10 cellular contexts compared by ENCODE assay signal in the genomic region with DNA sequence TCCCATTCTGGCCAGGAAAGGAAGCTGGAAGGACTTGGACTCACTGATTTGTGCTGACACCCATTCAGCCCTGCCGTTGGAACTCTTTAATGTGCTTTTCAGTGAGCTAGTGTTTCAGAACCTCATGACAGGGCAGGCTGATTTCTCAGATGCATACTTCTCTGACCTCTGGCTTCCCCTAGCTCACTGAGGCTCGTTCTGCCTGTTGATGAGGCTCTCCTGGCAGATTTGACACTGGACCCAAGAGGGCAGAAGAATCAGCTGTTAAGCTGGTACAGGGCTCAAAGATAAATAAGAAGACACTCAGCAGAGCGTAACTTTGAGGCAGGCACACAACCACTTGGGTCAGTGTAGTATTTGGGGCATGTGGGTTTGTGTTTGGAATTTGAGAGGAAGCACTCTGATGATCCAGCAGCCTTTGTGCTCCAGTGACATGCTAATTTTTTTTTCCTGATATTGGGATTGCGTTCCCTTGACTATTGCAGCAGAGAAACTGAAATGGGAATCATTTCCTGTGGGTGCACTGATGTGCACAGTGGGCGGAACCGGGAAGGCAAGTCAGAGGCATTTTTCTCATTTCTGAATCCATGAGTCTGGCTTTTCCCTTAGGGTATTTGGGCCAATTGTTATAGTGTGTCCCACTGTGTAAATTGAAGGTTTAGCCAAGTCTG.
DNase-seq lines count a peak whose midpoint lies in the region; ATAC-seq and TF ChIP-seq lines count a peak whose summit lies in the region.
"Had no signal": no experiment of that assay in that cellular context is flagged by ENCODE, and none has a peak within 500 bp of the region (broad histone marks: within the 10 kb centered on the region; RNA-seq: fewer than 3 reads in every experiment).

No MANE protein-coding gene starts in this region.

- 57 to 80% methylated on average over 1 to 6 of the region's 6 CpGs for WGBS in gastroesophageal sphincter (ENCODE audit: low coverage in 1 of 2), 2 donors

- TF ChIP-seq POLR2A in gastroesophageal sphincter (IDR thresholded peaks at IDR 0.05): no peak

- H3K36me3 ChIP-seq in RWPE2 (ENCODE audit: low read depth): no peaks in the 10 kb centered on the region
- H3K36me3 ChIP-seq in gastroesophageal sphincter: no peaks in the 10 kb centered on the region

- ATAC-seq in RWPE2 (ENCODE audit: low read depth) (peak; percentile 92), gastroesophageal sphincter (peak; percentile 91), GM19467 (IDR thresholded peaks at IDR 0.05; ENCODE audit: unreplicated experiment) (no peak), GM21367 (IDR thresholded peaks at IDR 0.05; ENCODE audit: unreplicated experiment) (no peak), GM19395 (IDR thresholded peaks at IDR 0.05; ENCODE audit: unreplicated experiment) (no peak)

- no peak for TF ChIP-seq EP300 in gastroesophageal sphincter (IDR thresholded peaks at IDR 0.05)

- H3K9me3 ChIP-seq in RWPE2 (ENCODE audit: severe bottlenecking) (no peaks in the 10 kb centered on the region), gastroesophageal sphincter (no peaks in the 10 kb centered on the region)

- TF ChIP-seq CTCF in RWPE2 (IDR thresholded peaks at IDR 0.05; ENCODE audit: poor library complexity, severe bottlenecking) (no peak), gastroesophageal sphincter (IDR thresholded peaks at IDR 0.05) (no peak)

- peaks cover 26% of the 10 kb centered on the region for H3K4me1 ChIP-seq in RWPE2 (ENCODE audit: insufficient read depth, poor library complexity, severe bottlenecking)
- H3K4me1 ChIP-seq in gastroesophageal sphincter: peaks cover 0 to 21% (median 5%) of the 10 kb centered on the region in 3 donors

- H3K27ac ChIP-seq in RWPE2 (ENCODE audit: poor library complexity, severe bottlenecking) (peak overlapping the region; percentile 75), gastroesophageal sphincter (peak overlapping the region in 3 of 4 donors; percentile 58 to 75 (median 65))

- peak; percentile 86 for DNase-seq in EL
- no peak for DNase-seq in RWPE2 (ENCODE audit: low spot score)
- DNase-seq in renal cortical epithelial cell (ENCODE audit: low read depth): peak; percentile 87
- DNase-seq in NCI-H1436 (lab: John Stamatoyannopoulos, UW): no peak
- DNase-seq: activated B cell treated with CpG ODN at 0.5 μM for 24 hours; stimulated activated CD4-positive, alpha-beta T cell treated with anti-CD3 and anti-CD28 coated beads, Interleukin-4, amount 100 ng/mL, for 24 hours had no signal

- H3K27me3 ChIP-seq in RWPE2 (ENCODE audit: insufficient read depth, poor library complexity, severe bottlenecking): no peaks in the 10 kb centered on the region
- no peaks in the 10 kb centered on the region for H3K27me3 ChIP-seq in gastroesophageal sphincter

- H3K4me3 ChIP-seq in RWPE2 (ENCODE audit: severe bottlenecking) (no peak overlapping the region), gastroesophageal sphincter (no peak overlapping the region)

Comparison
In these comparisons a context has a peak if more than half of its experiments do, and no peak if none do; other contexts are left out.
1. DNase-seq: peak in EL (single experiment) and renal cortical epithelial cell (single experiment); none in RWPE2 (single experiment) and NCI-H1436 (single experiment).
2. ATAC-seq: peak in RWPE2 (single experiment) and gastroesophageal sphincter (single experiment); none in GM19467 (single experiment), GM21367 (single experiment) and GM19395 (single experiment).